In the genomic region with DNA sequence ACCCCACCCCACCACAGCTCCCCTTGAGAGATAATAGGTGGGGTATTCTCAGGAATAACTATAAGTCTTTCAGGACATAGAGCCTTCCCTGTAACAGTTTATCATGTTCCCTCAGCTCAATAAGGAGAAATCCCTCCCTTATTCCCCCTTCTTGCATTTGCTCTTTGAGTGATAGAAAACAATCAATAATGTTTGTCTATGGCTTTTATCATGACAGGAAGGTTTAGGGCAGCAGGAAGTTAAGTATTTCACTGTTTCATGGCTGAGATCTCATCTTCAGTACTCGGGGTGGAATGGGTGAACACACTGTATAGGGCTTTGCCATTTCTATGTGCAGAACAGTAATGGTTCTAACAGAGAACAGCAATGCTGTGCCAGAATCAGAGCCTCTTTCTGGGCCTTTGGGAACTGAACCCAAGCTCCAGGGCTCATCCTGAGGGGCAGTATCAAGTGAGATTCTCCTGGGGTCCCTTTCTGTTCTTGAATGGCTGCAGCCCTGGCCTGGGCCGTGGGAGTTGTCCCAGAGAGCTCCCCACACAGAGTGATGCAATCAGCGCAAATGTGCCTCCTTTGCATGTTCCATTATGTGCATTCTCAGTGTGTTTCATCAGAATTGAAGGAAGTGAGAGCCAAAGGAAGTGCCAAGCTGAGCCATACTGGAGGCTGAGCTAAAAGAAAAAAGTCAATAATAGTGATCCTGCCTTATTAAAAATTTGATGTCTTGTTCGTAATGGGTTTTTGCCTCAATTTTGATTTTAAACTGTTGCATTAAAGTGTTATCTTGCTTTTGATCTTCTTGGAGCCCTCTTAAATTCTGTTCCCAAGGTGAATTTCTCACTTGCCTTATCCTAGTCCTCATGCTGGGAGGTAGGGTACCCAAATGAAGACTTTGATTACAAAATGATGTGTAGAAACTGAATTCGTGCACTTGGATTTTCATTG, we compare ENCODE assay signal across 10 cellular contexts. TPM values are rescaled to one million over a fixed set of nuclear protein-coding genes. Genes with fewer than 3 reads are reported as not detected.
DNase-seq lines count a peak whose midpoint lies in the region; ATAC-seq and TF ChIP-seq lines count a peak whose summit lies in the region.
"Had no signal": no experiment of that assay in that cellular context is flagged by ENCODE, and none has a peak within 500 bp of the region (broad histone marks: within the 10 kb centered on the region; RNA-seq: fewer than 3 reads in every experiment).

No MANE protein-coding gene starts in this region.

- H3K4me3 Mint-ChIP-seq in activated CD8-positive, alpha-beta memory T cell treated with anti-CD3 and anti-CD28 coated beads, Interleukin-2, amount 10 ng/mL, durations not matched to agents 7 days and 5 days: no peak overlapping the region
- H3K4me3 Mint-ChIP-seq in stimulated activated effector memory CD8-positive, alpha-beta T cell treated with anti-CD3 and anti-CD28 coated beads, Interleukin-12 subunit alpha, Interleukin-12 subunit beta, amount 100 ng/mL, for 72 hours: no peak overlapping the region

- no peak for DNase-seq in activated CD8-positive, alpha-beta memory T cell treated with anti-CD3 and anti-CD28 coated beads, Interleukin-2, amount 10 ng/mL, durations not matched to agents 7 days and 5 days
- DNase-seq in activated CD8-positive, alpha-beta memory T cell treated with anti-CD3 and anti-CD28 coated beads, Interleukin-2, amount 50 U/mL, for 4 hours: no peak
- DNase-seq in SKM-1 treated with dmso at 0.1 percent for 144 hours (lab: John Stamatoyannopoulos, UW; ENCODE audit: unreplicated experiment): peak; percentile 77
- peak; percentile 77 for DNase-seq in fibroblast of villous mesenchyme (ENCODE audit: low read depth)
- DNase-seq in stimulated activated effector memory CD8-positive, alpha-beta T cell treated with anti-CD3 and anti-CD28 coated beads, Interleukin-12 subunit alpha, Interleukin-12 subunit beta, amount 100 ng/mL, for 72 hours (ENCODE audit: low spot score in 2 of 2): peak in 1 of 2 donors; percentile 56
- no peak for DNase-seq in stimulated activated naive CD4-positive, alpha-beta T cell (lab: John Stamatoyannopoulos, UW)
- DNase-seq in HPDE6-E6E7 (ENCODE audit: extremely low spot score): no peak
- DNase-seq: activated CD8-positive, alpha-beta memory T cell treated with anti-CD3 and anti-CD28 coated beads for 24 hours; uterus had no signal

- peak overlapping the region; percentile 54 for H3K27ac Mint-ChIP-seq in activated CD8-positive, alpha-beta memory T cell treated with anti-CD3 and anti-CD28 coated beads, Interleukin-2, amount 10 ng/mL, durations not matched to agents 7 days and 5 days
- peak overlapping the region; percentile 75 for H3K27ac Mint-ChIP-seq in stimulated activated effector memory CD8-positive, alpha-beta T cell treated with anti-CD3 and anti-CD28 coated beads, Interleukin-12 subunit alpha, Interleukin-12 subunit beta, amount 100 ng/mL, for 72 hours

- no peak for TF ChIP-seq CTCF in fibroblast of villous mesenchyme (IDR thresholded peaks at IDR 0.05; ENCODE audit: insufficient read depth, low read depth, low read length)

- peaks cover 31% of the 10 kb centered on the region for H3K4me1 Mint-ChIP-seq in activated CD8-positive, alpha-beta memory T cell treated with anti-CD3 and anti-CD28 coated beads, Interleukin-2, amount 10 ng/mL, durations not matched to agents 7 days and 5 days
- H3K4me1 Mint-ChIP-seq in stimulated activated effector memory CD8-positive, alpha-beta T cell treated with anti-CD3 and anti-CD28 coated beads, Interleukin-12 subunit alpha, Interleukin-12 subunit beta, amount 100 ng/mL, for 72 hours: peaks cover 29% of the 10 kb centered on the region

- ATAC-seq in activated CD8-positive, alpha-beta memory T cell treated with anti-CD3 and anti-CD28 coated beads, Interleukin-2, amount 10 ng/mL, durations not matched to agents 7 days and 5 days: no peak
- no peak for ATAC-seq in stimulated activated effector memory CD8-positive, alpha-beta T cell treated with anti-CD3 and anti-CD28 coated beads, Interleukin-12 subunit alpha, Interleukin-12 subunit beta, amount 100 ng/mL, for 72 hours
- no peak for ATAC-seq in HG03039 (IDR thresholded peaks at IDR 0.05; ENCODE audit: unreplicated experiment)

- CTCF ChIA-PET in activated CD8-positive, alpha-beta memory T cell treated with anti-CD3 and anti-CD28 coated beads, Interleukin-2, amount 10 ng/mL, durations not matched to agents 7 days and 5 days (lab: Charles Lee): interaction anchor here (1.0 to 2.3 kb wide), 3 partner anchors 8 to 12 kb away, joined by 3 to 25 read pairs (median 8); no protein-coding TSS in a partner anchor

- H3K36me3 Mint-ChIP-seq in activated CD8-positive, alpha-beta memory T cell treated with anti-CD3 and anti-CD28 coated beads, Interleukin-2, amount 10 ng/mL, durations not matched to agents 7 days and 5 days: peaks cover 3% of the 10 kb centered on the region
- H3K36me3 Mint-ChIP-seq in stimulated activated effector memory CD8-positive, alpha-beta T cell treated with anti-CD3 and anti-CD28 coated beads, Interleukin-12 subunit alpha, Interleukin-12 subunit beta, amount 100 ng/mL, for 72 hours: peaks cover 13% of the 10 kb centered on the region

- H3K9me3 Mint-ChIP-seq in activated CD8-positive, alpha-beta memory T cell treated with anti-CD3 and anti-CD28 coated beads, Interleukin-2, amount 10 ng/mL, durations not matched to agents 7 days and 5 days (ENCODE audit: low read depth): no peaks in the 10 kb centered on the region
- no peaks in the 10 kb centered on the region for H3K9me3 Mint-ChIP-seq in stimulated activated effector memory CD8-positive, alpha-beta T cell treated with anti-CD3 and anti-CD28 coated beads, Interleukin-12 subunit alpha, Interleukin-12 subunit beta, amount 100 ng/mL, for 72 hours

- H3K27me3 Mint-ChIP-seq in activated CD8-positive, alpha-beta memory T cell treated with anti-CD3 and anti-CD28 coated beads, Interleukin-2, amount 10 ng/mL, durations not matched to agents 7 days and 5 days: no peaks in the 10 kb centered on the region

- no peak overlapping the region for H3K4me3 ChIP-seq in fibroblast of villous mesenchyme (ENCODE audit: low read depth, low read length)
- H3K4me3 ChIP-seq: uterus had no signal

RNA-seq across cellular contexts. Expression of a gene that starts 2.9 kb away (rescaled TPM):
- total RNA-seq in activated CD8-positive, alpha-beta memory T cell treated with anti-CD3 and anti-CD28 coated beads, Interleukin-2, amount 10 ng/mL, durations not matched to agents 7 days and 5 days: 10 to 100 TPM; 11.7 to 16.6 TPM
- 6.8 and 6.9 TPM in 2 replicates for total RNA-seq in fibroblast of villous mesenchyme

Comparison
In these comparisons a context has a peak if more than half of its experiments do, and no peak if none do; other contexts are left out.
1. DNase-seq: peak in SKM-1 treated with dmso at 0.1 percent for 144 hours (single experiment) and fibroblast of villous mesenchyme (single experiment); none in activated CD8-positive, alpha-beta memory T cell treated with anti-CD3 and anti-CD28 coated beads, Interleukin-2, amount 10 ng/mL, durations not matched to agents 7 days and 5 days (single experiment), activated CD8-positive, alpha-beta memory T cell treated with anti-CD3 and anti-CD28 coated beads, Interleukin-2, amount 50 U/mL, for 4 hours (single experiment), stimulated activated naive CD4-positive, alpha-beta T cell (0 of 6) and HPDE6-E6E7 (single experiment).